In the genomic region with DNA sequence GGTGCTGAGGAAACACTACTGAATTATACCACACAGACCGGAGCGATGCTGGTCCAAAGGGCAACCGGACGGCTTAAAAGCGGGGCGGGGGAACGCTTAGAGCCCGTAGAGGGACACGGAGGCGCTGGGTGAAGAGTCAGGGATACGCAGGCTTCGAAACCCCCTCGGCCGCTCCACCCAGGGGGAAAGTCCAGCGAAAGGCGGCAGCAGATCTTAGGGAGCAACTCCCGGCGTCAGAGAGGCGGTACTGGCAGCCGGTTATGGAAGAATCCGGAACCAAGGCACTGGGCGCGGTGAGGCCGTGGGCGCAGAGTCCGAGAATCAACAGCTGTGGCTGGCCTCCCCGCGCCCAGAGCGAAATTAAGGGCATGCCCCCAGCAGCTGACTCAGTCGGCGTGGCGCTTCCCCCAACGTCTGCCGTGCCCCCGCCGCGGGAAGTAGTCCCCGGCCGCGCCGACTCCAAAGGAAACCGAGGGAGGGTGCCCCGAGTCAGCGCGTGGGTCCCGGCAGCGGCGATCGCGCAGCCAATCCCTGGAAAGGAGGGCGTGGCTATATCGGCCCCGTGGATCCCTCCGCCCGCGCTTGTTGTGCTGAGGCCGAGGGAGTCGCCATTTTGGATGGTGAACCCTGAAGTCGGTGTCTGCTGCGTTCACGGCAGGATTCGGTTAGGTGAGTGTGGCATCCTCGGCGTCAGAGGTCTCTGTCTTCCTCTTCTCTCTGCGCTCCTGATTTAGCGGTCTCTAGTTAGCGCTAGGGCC, we compare ENCODE assay signal across 8 cellular contexts. TPM values are rescaled to one million over a fixed set of nuclear protein-coding genes. Genes with fewer than 3 reads are reported as not detected.
A peak's percentile ranks its signal among the peaks of the same experiment; 100 is the strongest.
DNase-seq lines count a peak whose midpoint lies in the region; ATAC-seq and TF ChIP-seq lines count a peak whose summit lies in the region.

A gene (plus strand): TSS at position 611 of the 758 bp plus-strand sequence. CDS start 20,110 bp downstream, outside the sequence.

- H3K27me3 ChIP-seq in endocrine pancreas (ENCODE audit: control insufficient read depth, insufficient read depth, low read length), result no peaks in the 10 kb centered on the region

- peaks cover 30% of the 10 kb centered on the region for H3K4me1 Mint-ChIP-seq in activated CD8-positive, alpha-beta memory T cell treated with anti-CD3 and anti-CD28 coated beads, Interleukin-2, amount 10 ng/mL, durations not matched to agents 7 days and 5 days

- no peaks in the 10 kb centered on the region for H3K4me1 ChIP-seq in endocrine pancreas (ENCODE audit: control insufficient read depth, insufficient read depth, low read length)

- peak within 1 kb of the TSS; percentile 97 for H3K27ac Mint-ChIP-seq in activated CD8-positive, alpha-beta memory T cell treated with anti-CD3 and anti-CD28 coated beads, Interleukin-2, amount 10 ng/mL, durations not matched to agents 7 days and 5 days

- DNase-seq in COLO829 (ENCODE audit: low spot score) (peak; percentile 91), GM20000 (ENCODE audit: low spot score) (peak; percentile 97), HT-29 (ENCODE audit: low spot score) (peak; percentile 97), NOMO-1 treated with dmso at 0.1 percent for 144 hours (lab: John Stamatoyannopoulos, UW; ENCODE audit: unreplicated experiment) (peak; percentile 96), mesenteric fat pad (ENCODE audit: low spot score) (peak; percentile 100)
- DNase-seq in activated CD8-positive, alpha-beta memory T cell treated with anti-CD3 and anti-CD28 coated beads, Interleukin-2, amount 10 ng/mL, durations not matched to agents 7 days and 5 days, result peak; percentile 99
- peak; percentile 90 for DNase-seq in stimulated activated CD8-positive, alpha-beta memory T cell treated with anti-CD3 and anti-CD28 coated beads, Interleukin-15, amount 100 ng/mL, for 24 hours (ENCODE audit: low read depth)

- H3K9ac ChIP-seq in endocrine pancreas (ENCODE audit: control insufficient read depth, insufficient read depth, low read length), result peak within 1 kb of the TSS; percentile 93

- peaks cover 7% of the 10 kb centered on the region for H3K36me3 Mint-ChIP-seq in activated CD8-positive, alpha-beta memory T cell treated with anti-CD3 and anti-CD28 coated beads, Interleukin-2, amount 10 ng/mL, durations not matched to agents 7 days and 5 days

- H3K4me3 ChIP-seq in endocrine pancreas (ENCODE audit: control insufficient read depth, insufficient read depth, low read length), result peak within 1 kb of the TSS; percentile 92

- peak; percentile 95 for ATAC-seq in activated CD8-positive, alpha-beta memory T cell treated with anti-CD3 and anti-CD28 coated beads, Interleukin-2, amount 10 ng/mL, durations not matched to agents 7 days and 5 days

- CTCF ChIA-PET in activated CD8-positive, alpha-beta memory T cell treated with anti-CD3 and anti-CD28 coated beads, Interleukin-2, amount 10 ng/mL, durations not matched to agents 7 days and 5 days (lab: Charles Lee), result interaction anchor here (1.0 to 7.5 kb wide), 4 partner anchors 10 to 66 kb away, joined by 3 to 92 read pairs (median 4); a partner anchor contains a TSS

- H3K9me3 ChIP-seq in endocrine pancreas (ENCODE audit: control insufficient read depth, low read length), result no peaks in the 10 kb centered on the region

- no peaks in the 10 kb centered on the region for H3K36me3 ChIP-seq in endocrine pancreas (ENCODE audit: control insufficient read depth, insufficient read depth, low read length)

- no peak for TF ChIP-seq CTCF in GM20000 (IDR thresholded peaks at IDR 0.05; ENCODE audit: extremely low read depth, missing control alignments)

- no peaks in the 10 kb centered on the region for H3K27me3 Mint-ChIP-seq in activated CD8-positive, alpha-beta memory T cell treated with anti-CD3 and anti-CD28 coated beads, Interleukin-2, amount 10 ng/mL, durations not matched to agents 7 days and 5 days

- H3K4me3 Mint-ChIP-seq in activated CD8-positive, alpha-beta memory T cell treated with anti-CD3 and anti-CD28 coated beads, Interleukin-2, amount 10 ng/mL, durations not matched to agents 7 days and 5 days, result peak within 1 kb of the TSS; percentile 98

- H3K9me3 Mint-ChIP-seq in activated CD8-positive, alpha-beta memory T cell treated with anti-CD3 and anti-CD28 coated beads, Interleukin-2, amount 10 ng/mL, durations not matched to agents 7 days and 5 days (ENCODE audit: low read depth), result no peaks in the 10 kb centered on the region

RNA-seq across cellular contexts. Expression of the gene that starts here (rescaled TPM):
- total RNA-seq in HT-29 (2014; rRNA removed; shearing (Covaris generic)), result 115 and 136 TPM in 2 replicates
- total RNA-seq in activated CD8-positive, alpha-beta memory T cell treated with anti-CD3 and anti-CD28 coated beads, Interleukin-2, amount 10 ng/mL, durations not matched to agents 7 days and 5 days, result 100 to 1,000 TPM; 206 to 209 TPM
- 171 TPM for total RNA-seq in mesenteric fat pad

Comparison
In these comparisons a context has a peak if more than half of its experiments do, and no peak if none do; other contexts are left out.
1. Peak in every context shown above with its lines: DNase-seq, ATAC-seq and H3K4me3 ChIP-seq.